Comparison of ENCODE assay signal across 1 cellular context in genomic region chr2:101517753-101518152, GRCh38.
TF ChIP-seq lines count a peak whose summit lies in the region.

No MANE protein-coding gene starts in this region.

TF ChIP-seq in HepG2, 621 proteins besides CTCF, POLR2A, EP300 and RAD21 (continued from another document):
- TF ChIP-seq AHDC1 (CRISPR knock-in tag; IDR thresholded peaks at IDR 0.05; ENCODE audit: borderline replicate concordance) (0 out of 2 replicates have a peak, but pooled peaks have one; percentile 29), ZGPAT (CRISPR knock-in tag; IDR thresholded peaks at IDR 0.05) (no peak), ZNF362 (CRISPR knock-in tag; IDR thresholded peaks at IDR 0.05; ENCODE audit: borderline replicate concordance) (0 out of 2 replicates have a peak, but pooled peaks have one; percentile 6), AGO1 (IDR thresholded peaks at IDR 0.05; ENCODE audit: low read depth, low read length, poor library complexity, severe bottlenecking) (no peak), THAP8 (CRISPR knock-in tag; IDR thresholded peaks at IDR 0.05; ENCODE audit: borderline replicate concordance) (no peak), MAX (IDR thresholded peaks at IDR 0.05) (no peak), ZNF609 (CRISPR knock-in tag; IDR thresholded peaks at IDR 0.05; ENCODE audit: borderline replicate concordance) (no peak), ZNF660 (CRISPR knock-in tag; IDR thresholded peaks at IDR 0.05; ENCODE audit: borderline replicate concordance, low read depth) (no peak), PPARG (CRISPR knock-in tag; conservative IDR thresholded peaks at IDR 0.05) (no peak), SOX5 (CRISPR knock-in tag; IDR thresholded peaks at IDR 0.05; ENCODE audit: borderline replicate concordance) (no peak), NR2C2 (CRISPR knock-in tag; IDR thresholded peaks at IDR 0.05; ENCODE audit: borderline replicate concordance) (no peak), E2F1 (CRISPR knock-in tag; IDR thresholded peaks at IDR 0.05) (no peak), RFX5 (IDR thresholded peaks at IDR 0.05; ENCODE audit: low read depth, low read length) (no peak), ZNF790 (CRISPR knock-in tag; IDR thresholded peaks at IDR 0.05; ENCODE audit: borderline replicate concordance) (no peak), NCOR1 (IDR thresholded peaks at IDR 0.05; ENCODE audit: borderline replicate concordance, low read length) (no peak)
